Comparison of ENCODE assay signal across 8 cellular contexts in the genomic region with DNA sequence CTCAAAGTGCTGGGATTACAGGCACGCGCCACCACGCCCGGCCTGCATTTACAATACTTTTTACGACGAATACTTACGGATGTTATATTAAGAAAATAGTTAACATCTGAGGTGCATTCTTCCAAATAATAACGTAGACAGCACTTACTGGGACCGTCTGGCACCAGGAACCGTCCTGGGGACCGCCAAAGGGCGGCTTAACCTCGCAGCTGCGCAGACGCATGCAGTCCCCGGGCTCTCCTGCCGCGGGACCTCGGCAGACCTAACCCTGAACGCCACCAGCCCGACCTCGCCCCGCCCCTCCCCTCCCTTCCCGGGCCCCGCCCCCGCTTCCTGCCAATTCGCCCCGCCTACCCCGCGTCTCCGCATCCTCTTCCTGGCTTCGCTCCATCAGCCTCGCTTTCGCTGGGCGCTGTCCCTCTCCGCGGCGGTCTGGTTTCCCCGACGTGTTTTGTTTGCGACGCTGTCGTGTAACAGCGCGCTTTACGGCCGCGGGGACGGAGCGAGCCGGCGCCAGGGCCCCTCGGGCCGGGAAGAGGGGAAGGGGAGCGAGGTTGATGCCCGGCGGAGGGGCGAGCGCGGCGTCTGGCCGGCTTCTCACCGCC. TPM values are rescaled to one million over a fixed set of nuclear protein-coding genes. Genes with fewer than 3 reads are reported as not detected.
DNase-seq lines count a peak whose midpoint lies in the region; ATAC-seq and TF ChIP-seq lines count a peak whose summit lies in the region.

A gene (plus strand): TSS at position 479 of the 605 bp plus-strand sequence. CDS start 79 bp downstream, at position 558.

- ATAC-seq in GM21723 (IDR thresholded peaks at IDR 0.05; ENCODE audit: unreplicated experiment) (peak; percentile 86), Panc1 (peak; percentile 97)
- ATAC-seq in activated T-cell treated with anti-CD3 and anti-CD28 coated beads, Interleukin-2, amount 50 U/mL, for 4 hours: peak; percentile 85 to 88

- TF ChIP-seq POLR2A in esophagus muscularis mucosa (IDR thresholded peaks at IDR 0.05; ENCODE audit: low read depth): peak; percentile 39

- peaks cover 7% of the 10 kb centered on the region for H3K36me3 Mint-ChIP-seq in activated T-cell treated with anti-CD3 and anti-CD28 coated beads, Interleukin-2, amount 50 U/mL, for 4 hours (ENCODE audit: insufficient read depth)

- intact Hi-C loops in Panc1 (cut with micrococcal nuclease; ENCODE audit: unreplicated experiment) (no loop called here), esophagus muscularis mucosa (cut with DNase I) (loop anchor here (5.0 kb wide), 1 partner anchor 55 kb away; a partner anchor contains a TSS)

- CTCF ChIA-PET in Panc1 (lab: Charles Lee): interaction anchor here (0.5 kb wide), 1 partner anchor 630 kb away, joined by 4 read pairs; no protein-coding TSS in a partner anchor

- POLR2A ChIA-PET in Panc1 (lab: Charles Lee): interaction anchor here (0.7 kb wide), 1 partner anchor 22 kb away, joined by 3 read pairs; no protein-coding TSS in a partner anchor

- peaks cover 42% of the 10 kb centered on the region for H3K4me1 Mint-ChIP-seq in activated T-cell treated with anti-CD3 and anti-CD28 coated beads, Interleukin-2, amount 50 U/mL, for 4 hours (ENCODE audit: low read depth)

- no peaks in the 10 kb centered on the region for H3K9me3 ChIP-seq in Panc1 (ENCODE audit: control insufficient read depth, insufficient read depth, low read depth, low read length)
- H3K9me3 ChIP-seq in esophagus muscularis mucosa: no peaks in the 10 kb centered on the region

- WGBS in esophagus muscularis mucosa: 0% methylated on average over 15 of the region's 63 CpGs

- H3K27ac ChIP-seq in Panc1 (ENCODE audit: low read length): peak within 1 kb of the TSS; percentile 94
- peak within 1 kb of the TSS; percentile 87 to 94 (median 91) for H3K27ac ChIP-seq in esophagus muscularis mucosa (replicated peaks in 1 of 4)

- no TSS peak for BruUV-seq in Panc1 (replicated peaks; lab: Mats Ljungman, UMichigan)

- in situ Hi-C loops in Panc1 (cut with HindIII; ENCODE audit: low pct_unique_long_range_greater_than_20kb, low sequenced_read_pairs): no loop called here

- peaks cover 15% of the 10 kb centered on the region for H3K4me1 ChIP-seq in Panc1 (ENCODE audit: control insufficient read depth, insufficient read depth, low read length)
- H3K4me1 ChIP-seq in esophagus muscularis mucosa: peaks cover 35 to 43% (median 38%) of the 10 kb centered on the region in 4 donors

- H3K27me3 ChIP-seq in Panc1 (ENCODE audit: control insufficient read depth, insufficient read depth, low read length): no peaks in the 10 kb centered on the region
- H3K27me3 ChIP-seq in esophagus muscularis mucosa: no peaks in the 10 kb centered on the region

- H3K36me3 ChIP-seq in Panc1 (ENCODE audit: control insufficient read depth, insufficient read depth, low read length) (peaks cover 2% of the 10 kb centered on the region; the same call in 1 of the 2 replicates), esophagus muscularis mucosa (peaks cover 0 to 4% (median under 1%) of the 10 kb centered on the region in 4 donors)

- TF ChIP-seq EP300 in esophagus muscularis mucosa (IDR thresholded peaks at IDR 0.05): no peak

- DNase-seq in DMS53 (lab: John Stamatoyannopoulos, UW): peak; percentile 100
- peak; percentile 89 for DNase-seq in KG1 (lab: John Stamatoyannopoulos, UW)
- peak; percentile 94 for DNase-seq in Panc1 (ENCODE audit: low read depth, low spot score)
- DNase-seq in activated T-cell treated with anti-CD3 and anti-CD28 coated beads, Interleukin-2, amount 50 U/mL, for 4 hours: peak; percentile 99
- peak; percentile 99 for DNase-seq in esophagus muscularis mucosa (ENCODE audit: extremely low spot score)
- peak; percentile 99 for DNase-seq in myocyte (ENCODE audit: low read depth)
- peak; percentile 96 to 97 for DNase-seq in stimulated activated CD8-positive, alpha-beta memory T cell treated with anti-CD3 and anti-CD28 coated beads, Interleukin-7, amount 100 ng/mL, for 48 hours (ENCODE audit: extremely low read depth in 1 of 2, low read depth in 1 of 2)

- no peak for TF ChIP-seq CTCF in Panc1 (IDR thresholded peaks at IDR 0.05)
- TF ChIP-seq CTCF in esophagus muscularis mucosa (IDR thresholded peaks at IDR 0.05): peak in 1 of 3 experiments; percentile 10

- H3K9me3 Mint-ChIP-seq in activated T-cell treated with anti-CD3 and anti-CD28 coated beads, Interleukin-2, amount 50 U/mL, for 4 hours: no peaks in the 10 kb centered on the region

- H3K4me3 Mint-ChIP-seq in activated T-cell treated with anti-CD3 and anti-CD28 coated beads, Interleukin-2, amount 50 U/mL, for 4 hours: peak within 1 kb of the TSS; percentile 99

- H3K4me3 ChIP-seq in Panc1 (ENCODE audit: low read depth in 2 of 2, low read length in 2 of 2): peak within 1 kb of the TSS; percentile 72 to 84
- peak within 1 kb of the TSS; percentile 82 to 98 (median 92) for H3K4me3 ChIP-seq in esophagus muscularis mucosa

- no peaks in the 10 kb centered on the region for H3K27me3 Mint-ChIP-seq in activated T-cell treated with anti-CD3 and anti-CD28 coated beads, Interleukin-2, amount 50 U/mL, for 4 hours (ENCODE audit: low read depth)

RNA-seq across cellular contexts. Expression of the gene that starts here (rescaled TPM):
- total RNA-seq in Panc1 (2021; ENCODE audit: unreplicated experiment) (58.3 TPM), esophagus muscularis mucosa (10 to 100 TPM; 25.7 to 35.8 (median 29.0) TPM), myocyte (42.9 and 51.2 TPM in 2 replicates)
- polyA plus RNA-seq in Panc1 (2012; ENCODE audit: insufficient read length): 33.0 TPM
- 10 to 100 TPM; 59.9 to 64.4 (median 61.2) TPM for total RNA-seq in activated T-cell treated with anti-CD3 and anti-CD28 coated beads, Interleukin-2, amount 50 U/mL, for 4 hours
- 26.1 TPM for polyA plus RNA-seq in myocyte (2012)

Comparison
In these comparisons a context has a peak if more than half of its experiments do, and no peak if none do; other contexts are left out.
1. Peak in every context shown above with its lines: DNase-seq, ATAC-seq, H3K4me3 ChIP-seq and H3K27ac ChIP-seq.